Comparison of ENCODE assay signal across 20 cellular contexts in genomic region chr9:88826181-88826580, GRCh38.
"Had no signal": no experiment of that assay in that cellular context is flagged by ENCODE, and none has a peak within 500 bp of the region (broad histone marks: within the 10 kb centered on the region; RNA-seq: fewer than 3 reads in every experiment).

No MANE protein-coding gene starts in this region.

- H3K36me3 ChIP-seq: gastroesophageal sphincter, neutrophil, stomach, thoracic aorta, transverse colon had no signal

- H3K4me3 Mint-ChIP-seq: endodermal cell; naive thymus-derived CD4-positive, alpha-beta T cell had no signal

- DNase-seq: effector CD4-positive, alpha-beta T cell; endodermal cell; erythroblast; glutamatergic neuron; islet precursor cell; naive thymus-derived CD4-positive, alpha-beta T cell; posterior cingulate gyrus; stimulated activated CD4-positive, alpha-beta T cell treated with anti-CD3 and anti-CD28 coated beads, Interleukin-2, amount 100 ng/mL, for 24 hours; stimulated activated CD4-positive, alpha-beta T cell treated with anti-CD3 and anti-CD28 coated beads, Interleukin-4, amount 100 ng/mL, for 4 hours; stimulated activated naive CD4-positive, alpha-beta T cell; stomach; substantia nigra; transverse colon had no signal

- H3K27me3 ChIP-seq: gastroesophageal sphincter, stomach, transverse colon had no signal

- H3K27ac ChIP-seq: coronary artery, gastroesophageal sphincter, neutrophil, skin epidermis, stomach, thoracic aorta, transverse colon had no signal

- H3K9me3 ChIP-seq: gastroesophageal sphincter, neutrophil, stomach, thoracic aorta, transverse colon had no signal

- ATAC-seq: gastroesophageal sphincter; left lobe of liver; naive thymus-derived CD4-positive, alpha-beta T cell; sciatic nerve had no signal

- H3K4me1 Mint-ChIP-seq: endodermal cell had no signal

- H3K4me1 ChIP-seq: transverse colon had no signal

- H3K27ac Mint-ChIP-seq: endodermal cell; naive thymus-derived CD4-positive, alpha-beta T cell had no signal

- H3K9me3 Mint-ChIP-seq: endodermal cell had no signal

- H3K4me3 ChIP-seq: coronary artery, gastroesophageal sphincter, skin epidermis, stomach, thoracic aorta, transverse colon had no signal
